In genomic region chr2:48356701-48357322, GRCh38 we compare ENCODE assay signal across 8 cellular contexts. TPM values are rescaled to one million over a fixed set of nuclear protein-coding genes. Genes with fewer than 3 reads are reported as not detected.
DNase-seq lines count a peak whose midpoint lies in the region; ATAC-seq and TF ChIP-seq lines count a peak whose summit lies in the region.

No MANE protein-coding gene starts in this region.

- peak overlapping the region; percentile 85 for H3K27ac Mint-ChIP-seq in chondrocyte (ENCODE audit: unreplicated experiment)

- peaks cover 33% of the 10 kb centered on the region for H3K4me1 Mint-ChIP-seq in chondrocyte (ENCODE audit: low read depth)

- no peak overlapping the region for H3K4me3 Mint-ChIP-seq in chondrocyte (ENCODE audit: unreplicated experiment)

- H3K27me3 ChIP-seq in gastrocnemius medialis: no peaks in the 10 kb centered on the region

- peaks cover under 1% of the 10 kb centered on the region for H3K36me3 Mint-ChIP-seq in chondrocyte (ENCODE audit: low read depth)

- no peaks in the 10 kb centered on the region for H3K36me3 ChIP-seq in gastrocnemius medialis

- no peaks in the 10 kb centered on the region for H3K9me3 Mint-ChIP-seq in chondrocyte (ENCODE audit: low read depth)

- no peaks in the 10 kb centered on the region for H3K9me3 ChIP-seq in gastrocnemius medialis

- no peak overlapping the region for H3K27ac ChIP-seq in gastrocnemius medialis

- intact Hi-C loops in gastrocnemius medialis (cut with DNase I; ENCODE audit: low total_unique reads): no loop called here

- DNase-seq in NOMO-1 treated with DMSO at 0.1 percent for 48 hours (lab: John Stamatoyannopoulos, UW; ENCODE audit: unreplicated experiment) (peak; percentile 35), NOMO-1 treated with dmso at 0.1 percent for 144 hours (lab: John Stamatoyannopoulos, UW; ENCODE audit: unreplicated experiment) (no peak), NCI-H2196 (lab: John Stamatoyannopoulos, UW; ENCODE audit: unreplicated experiment) (peak; percentile 41), chondrocyte (ENCODE audit: low spot score) (no peak), G401 (ENCODE audit: low spot score) (no peak), gastrocnemius medialis (no peak), midbrain (lab: John Stamatoyannopoulos, UW) (no peak)

- in situ Hi-C loops in G401 (cut with HindIII; ENCODE audit: low sequenced_read_pairs): no loop called here
- in situ Hi-C loops in gastrocnemius medialis (cut with MboI; ENCODE audit: low sequenced_read_pairs in 4 of 4): no loop called here

- no peak overlapping the region for H3K4me3 ChIP-seq in gastrocnemius medialis

- no peak for TF ChIP-seq CTCF in chondrocyte (IDR thresholded peaks at IDR 0.05)
- TF ChIP-seq CTCF in gastrocnemius medialis (IDR thresholded peaks at IDR 0.05 in 4 of 5, conservative IDR thresholded peaks at IDR 0.05 in 1 of 5): no peak

- no peak for TF ChIP-seq POLR2A in gastrocnemius medialis (IDR thresholded peaks at IDR 0.05)

- H3K4me1 ChIP-seq in gastrocnemius medialis: peaks cover 23 to 32% of the 10 kb centered on the region in 2 donors

- ATAC-seq in HG02678 (IDR thresholded peaks at IDR 0.05; ENCODE audit: unreplicated experiment) (peak; percentile 74), gastrocnemius medialis (no peak)

- H3K27me3 Mint-ChIP-seq in chondrocyte (ENCODE audit: low read depth): no peaks in the 10 kb centered on the region

RNA-seq across cellular contexts. Expression of gene FOXN2, which starts 42.3 kb away (rescaled TPM):
- total RNA-seq in chondrocyte (6.9 to 12.9 TPM (median 12.2 TPM) in 3 replicates), gastrocnemius medialis (10 to 100 TPM; 15.8 to 25.5 (median 17.9) TPM)
- 22.5 and 52.8 TPM in 2 replicates for total RNA-seq in G401 (2014; rRNA removed; shearing (Covaris generic))

Comparison
In these comparisons a context has a peak if more than half of its experiments do, and no peak if none do; other contexts are left out.
1. DNase-seq: peak in NOMO-1 treated with DMSO at 0.1 percent for 48 hours (single experiment) and NCI-H2196 (single experiment); none in NOMO-1 treated with dmso at 0.1 percent for 144 hours (single experiment), chondrocyte (single experiment), G401 (single experiment), gastrocnemius medialis (0 of 2) and midbrain (single experiment).